17 cellular contexts compared by ENCODE assay signal in the genomic region with DNA sequence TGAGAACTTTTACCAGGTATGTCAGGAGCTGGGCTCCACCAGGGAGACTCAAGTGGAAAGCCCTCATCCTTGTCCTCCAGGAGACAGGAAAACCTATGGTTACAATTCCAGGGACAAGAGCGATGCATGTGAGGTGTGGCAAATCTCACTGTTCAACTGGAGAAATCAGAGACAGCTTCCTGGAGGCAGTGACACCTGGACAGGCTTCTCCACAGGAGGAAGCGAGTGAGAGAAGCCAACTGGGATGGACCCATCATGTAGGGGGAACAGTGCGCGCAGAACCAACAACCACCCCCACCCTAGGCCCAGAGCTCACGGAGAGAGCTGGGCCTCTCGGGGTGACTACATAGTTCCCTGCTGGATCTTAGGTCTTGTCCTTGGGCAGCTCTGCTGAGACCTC. TPM values are rescaled to one million over a fixed set of nuclear protein-coding genes. Genes with fewer than 3 reads are reported as not detected.
DNase-seq lines count a peak whose midpoint lies in the region; ATAC-seq, FAIRE-seq and TF ChIP-seq lines count a peak whose summit lies in the region.
"Had no signal": no experiment of that assay in that cellular context is flagged by ENCODE, and none has a peak within 500 bp of the region (broad histone marks: within the 10 kb centered on the region; RNA-seq: fewer than 3 reads in every experiment).

No MANE protein-coding gene starts in this region.

- no peaks in the 10 kb centered on the region for H3K9me3 ChIP-seq in BLaER1
- no peaks in the 10 kb centered on the region for H3K9me3 ChIP-seq in KOPT-K1 (ENCODE audit: insufficient read depth, low read length, poor library complexity, severe bottlenecking)
- H3K9me3 ChIP-seq in K562 (replicated peaks; ENCODE audit: control insufficient read depth, insufficient read depth, low read depth, low read length) = no peaks in the 10 kb centered on the region
- no peaks in the 10 kb centered on the region for H3K9me3 ChIP-seq in upper lobe of right lung
- no peaks in the 10 kb centered on the region for H3K9me3 ChIP-seq in suprapubic skin

- no peak overlapping the region for H3K27ac ChIP-seq in BLaER1
- peak overlapping the region; percentile 55 for H3K27ac ChIP-seq in KOPT-K1 (ENCODE audit: low read depth, low read length, poor library complexity, severe bottlenecking)
- H3K27ac ChIP-seq in K562 (ENCODE audit: extremely low read depth, low read depth, low read length) = no peak overlapping the region
- H3K27ac ChIP-seq in upper lobe of right lung = no peak overlapping the region
- H3K27ac ChIP-seq in suprapubic skin = no peak overlapping the region
- H3K27ac ChIP-seq: HL-60 had no signal

- peak overlapping the region; percentile 72 for H3K4me2 ChIP-seq in BLaER1
- no peak overlapping the region for H3K4me2 ChIP-seq in K562 (ENCODE audit: insufficient read depth, low read length)

- no peaks in the 10 kb centered on the region for H3K36me3 ChIP-seq in BLaER1
- 0 out of 2 replicates have a peak, but pooled peaks cover 6% of the 10 kb centered on the region for H3K36me3 ChIP-seq in KOPT-K1 (ENCODE audit: insufficient read depth, low read length)
- no peaks in the 10 kb centered on the region; the same call in 2 of the 3 replicates for H3K36me3 ChIP-seq in K562 (ENCODE audit: control insufficient read depth, insufficient read depth, low read length)
- H3K36me3 ChIP-seq in upper lobe of right lung = no peaks in the 10 kb centered on the region
- no peaks in the 10 kb centered on the region for H3K36me3 ChIP-seq in suprapubic skin

- H2AFZ ChIP-seq in K562 (ENCODE audit: low read depth, low read length) = no peak overlapping the region

- peaks cover 33% of the 10 kb centered on the region for H3K27me3 ChIP-seq in BLaER1
- peaks cover 13 to 21% of the 10 kb centered on the region in 2 experiments for H3K27me3 ChIP-seq in K562 (ENCODE audit: control insufficient read depth in 2 of 2, insufficient read depth in 2 of 2, low read length in 2 of 2)
- H3K27me3 ChIP-seq in upper lobe of right lung = peaks cover 32% of the 10 kb centered on the region
- peaks cover 52% of the 10 kb centered on the region for H3K27me3 ChIP-seq in suprapubic skin

- TF ChIP-seq CTCF in K562 (IDR thresholded peaks at IDR 0.05 in 2 of 3, conservative IDR thresholded peaks at IDR 0.05 in 1 of 3; ENCODE audit: insufficient read depth in 2 of 3, low read depth in 1 of 3, low read length in 3 of 3) (no peak), upper lobe of right lung (IDR thresholded peaks at IDR 0.05) (no peak), suprapubic skin (IDR thresholded peaks at IDR 0.05) (no peak)

- H4K20me1 ChIP-seq in BLaER1 (peaks cover 26% of the 10 kb centered on the region), K562 (replicated peaks; ENCODE audit: control insufficient read depth, insufficient read depth, low read length) (no peaks in the 10 kb centered on the region)

- H3K4me1 ChIP-seq in BLaER1 = peaks cover 78% of the 10 kb centered on the region
- peaks cover 6 to 37% of the 10 kb centered on the region in 2 experiments; a peak in 4 of 5 replicates for H3K4me1 ChIP-seq in K562 (replicated peaks in 1 of 2; ENCODE audit: control insufficient read depth in 2 of 2, insufficient read depth in 2 of 2, low read length in 2 of 2)
- peaks cover 21% of the 10 kb centered on the region for H3K4me1 ChIP-seq in upper lobe of right lung
- peaks cover 35% of the 10 kb centered on the region for H3K4me1 ChIP-seq in suprapubic skin

- no TSS peak for BruUV-seq in K562 (replicated peaks; lab: Mats Ljungman, UMichigan)

- DNase-seq in K562 (ENCODE audit: extremely low read depth in 1 of 4, low spot score in 3 of 4) (no peak), upper lobe of right lung (peak; percentile 11), suprapubic skin (ENCODE audit: low spot score in 2 of 2) (no peak)
- DNase-seq: CD4-positive, alpha-beta memory T cell; DMS79 treated with DMSO at 0.1 percent for 48 hours; EL; GOT3; H9 had no signal

- H3K79me2 ChIP-seq in K562 (ENCODE audit: control insufficient read depth, insufficient read depth, low read length) = peaks cover 6% of the 10 kb centered on the region; the same call in 2 of the 3 replicates

- CTCF ChIA-PET in K562 (lab: Yijun Ruan, JAX; ENCODE audit: low intra/inter-chr PET ratio) = no interaction called here

- TF ChIP-seq EP300 in K562 (IDR thresholded peaks at IDR 0.05; ENCODE audit: low read length) = no peak
- no peak for TF ChIP-seq EP300 in suprapubic skin (IDR thresholded peaks at IDR 0.05)

- FAIRE-seq in K562 (lab: Jason Lieb, UNC) = peak; percentile 54
- FAIRE-seq: A204.1, G401.6, GM12892 had no signal

- POLR2A ChIA-PET in K562 (lab: Yijun Ruan, JAX) = interaction anchor here (1.2 to 2.8 kb wide), 5 partner anchors 11 to 133 kb away, joined by 3 to 14 read pairs (median 4); a partner anchor contains a TSS

- intact Hi-C loops in K562 (cut with micrococcal nuclease) (no loop called here), upper lobe of right lung (cut with DNase I) (loop anchor here (10.0 kb wide), 1 partner anchor 129 kb away; a partner anchor contains a TSS)

- no peaks in the 10 kb centered on the region for H3K9me1 ChIP-seq in K562 (ENCODE audit: control insufficient read depth, insufficient read depth, low read length)

- in situ Hi-C loops in K562 (cut with MboI) = loop anchor here (10.0 kb wide), 1 partner anchor 429 kb away; no protein-coding TSS in a partner anchor

- no peak for TF ChIP-seq RAD21 in K562 (CRISPR knock-in tag; conservative IDR thresholded peaks at IDR 0.05 in 1 of 2, IDR thresholded peaks at IDR 0.05 in 1 of 2)

- H3K4me3 ChIP-seq in BLaER1 = no peak overlapping the region
- H3K4me3 ChIP-seq in K562 = no peak overlapping the region
- no peak overlapping the region for H3K4me3 ChIP-seq in upper lobe of right lung
- no peak overlapping the region for H3K4me3 ChIP-seq in suprapubic skin

- 69% methylated on average over 6 of the region's 6 CpGs for WGBS in K562 (ENCODE audit: insufficient coverage, low coverage, missing lambda C conversion rate)
- 94% methylated on average over 5 of the region's 6 CpGs for WGBS in suprapubic skin

- TF ChIP-seq POLR2A in K562 (conservative IDR thresholded peaks at IDR 0.05) = no peak
- no peak for TF ChIP-seq POLR2A in suprapubic skin (IDR thresholded peaks at IDR 0.05)

- H3K9ac ChIP-seq in BLaER1 = peak overlapping the region; percentile 29; the same call in 1 of the 2 replicates
- no peak overlapping the region for H3K9ac ChIP-seq in K562 (ENCODE audit: insufficient read depth in 1 of 2, low read depth in 2 of 2, low read length in 2 of 2)

- ATAC-seq in K562 (no peak), upper lobe of right lung (no peak), HG03135 (IDR thresholded peaks at IDR 0.05; ENCODE audit: unreplicated experiment) (no peak), GM21515 (IDR thresholded peaks at IDR 0.05; ENCODE audit: unreplicated experiment) (no peak)

TF ChIP-seq in K562, 482 proteins besides CTCF, POLR2A, EP300 and RAD21 (continues in another document):
- TF ChIP-seq ZFP36 (IDR thresholded peaks at IDR 0.05; ENCODE audit: low read depth, low read length, partially characterized antibody) = peak; percentile 90

RNA-seq across cellular contexts. Expression of a gene that starts 5.6 kb away (rescaled TPM):
- 18.9 and 29.0 TPM in 2 replicates for total RNA-seq in K562 (2011; cell fraction: chromatin; rRNA removed; ENCODE audit: low replicate concordance)
- 22.8 and 25.7 TPM in 2 replicates for total RNA-seq in K562 (2011; cell fraction: nucleolus; rRNA removed)
- 14.8 and 16.0 TPM in 2 replicates for total RNA-seq in K562 (2011; cell fraction: nucleoplasm; rRNA removed)
- total RNA-seq in K562 (2014; rRNA removed) (65.2 and 66.8 TPM in 2 replicates), K562 (2014; rRNA removed; fragmentation: Illumina TruSeq; extraction: Trizol) (11.2 and 14.8 TPM in 2 replicates), K562 (2015; rRNA removed; fragmentation: Illumina TruSeq; extraction: Trizol) (18.5 and 20.3 TPM in 2 replicates), K562 (2021) (71.2 and 75.5 TPM in 2 replicates), upper lobe of right lung (22.8 TPM), suprapubic skin (10 to 100 TPM; 13.4 to 16.9 (median 14.4) TPM)
- polyA plus RNA-seq in K562 (2011; rRNA removed) (13.5 and 16.5 TPM in 2 replicates), K562 (2014; fragmentation: Illumina TruSeq; extraction: Trizol) (8.2 and 18.9 TPM in 2 replicates), K562 (2014; fragmentation: Nextera tagmentation; extraction: Ambion mirVana) (1 to 10 TPM; 1.2 to 1.8 TPM), K562 (2014; rRNA removed) (54.4 and 60.2 TPM in 2 replicates)
- 14.3 and 38.6 TPM in 2 replicates for polyA plus RNA-seq in K562 (2011; cell fraction: cytosol; rRNA removed)
- 10.2 and 19.3 TPM in 2 replicates for polyA plus RNA-seq in K562 (2011; cell fraction: nucleus; rRNA removed)
- polyA plus RNA-seq in K562 (2012) = 34.2 and 36.9 TPM in 2 replicates
- 16.0 and 22.8 TPM in 2 replicates for polyA minus RNA-seq in K562 (2011; rRNA and poly(A)+ RNA removed)
- 25.3 and 31.3 TPM in 2 replicates for polyA minus RNA-seq in K562 (2011; cell fraction: cytosol; rRNA and poly(A)+ RNA removed)
- 3.8 and 5.3 TPM in 2 replicates for polyA minus RNA-seq in K562 (2011; cell fraction: nucleus; rRNA and poly(A)+ RNA removed)

RNA-seq across cellular contexts. Expression of a gene that starts 13.6 kb away (rescaled TPM):
- 0.69 and 1.4 TPM in 2 replicates for total RNA-seq in K562 (2011; cell fraction: chromatin; rRNA removed; ENCODE audit: low replicate concordance)
- 1.0 and 1.3 TPM in 2 replicates for total RNA-seq in K562 (2011; cell fraction: nucleolus; rRNA removed)
- 0.23 and 0.29 TPM in 2 replicates for total RNA-seq in K562 (2011; cell fraction: nucleoplasm; rRNA removed)
- total RNA-seq in K562 (2014; rRNA removed) (0.78 and 1.0 TPM in 2 replicates), K562 (2014; rRNA removed; fragmentation: Illumina TruSeq; extraction: Trizol) (0.07 and 0.22 TPM in 2 replicates), K562 (2015; rRNA removed; fragmentation: Illumina TruSeq; extraction: Trizol) (0.49 and 0.51 TPM in 2 replicates), K562 (2021) (1.2 and 1.3 TPM in 2 replicates), upper lobe of right lung (370 TPM), suprapubic skin (10 to 100 TPM; 11.2 to 18.8 (median 15.3) TPM)
- polyA plus RNA-seq in K562 (2011; rRNA removed) (0.20 and 1.6 TPM in 2 replicates), K562 (2014; fragmentation: Illumina TruSeq; extraction: Trizol) (0.24 and 0.25 TPM in 2 replicates), K562 (2014; fragmentation: Nextera tagmentation; extraction: Ambion mirVana) (not detected), K562 (2014; rRNA removed) (0.57 and 0.60 TPM in 2 replicates)
- 0.33 and 1.3 TPM in 2 replicates for polyA plus RNA-seq in K562 (2011; cell fraction: cytosol; rRNA removed)
- 2.0 and 3.1 TPM in 2 replicates for polyA plus RNA-seq in K562 (2011; cell fraction: nucleus; rRNA removed)
- polyA plus RNA-seq in K562 (2012) = 0.77 and 5.1 TPM in 2 replicates
- polyA minus RNA-seq in K562 (2011; rRNA and poly(A)+ RNA removed) = 0.04 and 0.57 TPM in 2 replicates
- polyA minus RNA-seq in K562 (2011; cell fraction: cytosol; rRNA and poly(A)+ RNA removed) = 1.0 and 4.8 TPM in 2 replicates
- polyA minus RNA-seq in K562 (2011; cell fraction: nucleus; rRNA and poly(A)+ RNA removed) = 0.27 and 1.8 TPM in 2 replicates
- polyA plus RNA-seq: BJ had no signal

Comparison
In these comparisons a context has a peak if more than half of its experiments do, and no peak if none do; other contexts are left out.
1. RNA of a gene that starts 13.6 kb away (total RNA-seq): 370 TPM in upper lobe of right lung (single experiment); 11.2 to 18.8 TPM in suprapubic skin and 0.07 to 1.4 TPM in K562; every median in the first group is over 10 times any median in the second.